Comparison of ENCODE assay signal across 16 cellular contexts in genomic region chr1:231286603-231287002, GRCh38. TPM values are rescaled to one million over a fixed set of nuclear protein-coding genes. Genes with fewer than 3 reads are reported as not detected.
DNase-seq lines count a peak whose midpoint lies in the region; ATAC-seq, FAIRE-seq and TF ChIP-seq lines count a peak whose summit lies in the region.
"Had no signal": no experiment of that assay in that cellular context is flagged by ENCODE, and none has a peak within 500 bp of the region (broad histone marks: within the 10 kb centered on the region; RNA-seq: fewer than 3 reads in every experiment).

No MANE protein-coding gene starts in this region.

- TF ChIP-seq EP300 in GM12878 (IDR thresholded peaks at IDR 0.05; ENCODE audit: borderline replicate concordance in 1 of 2, control insufficient read depth in 1 of 2, low read depth in 2 of 2, low read length in 2 of 2), result no peak

- no peak overlapping the region for H3K4me2 ChIP-seq in Karpas-422 (ENCODE audit: low read depth, low read length, poor library complexity, severe bottlenecking)
- H3K4me2 ChIP-seq in GM12878 (ENCODE audit: control insufficient read depth, insufficient read depth), result no peak overlapping the region
- H3K4me2 ChIP-seq: GM23338 had no signal

- no TSS peak for BruUV-seq in GM12878 (replicated peaks; lab: Mats Ljungman, UMichigan)

- H3K27ac ChIP-seq in Karpas-422 (ENCODE audit: low read length) (no peak overlapping the region), GM12878 (ENCODE audit: control insufficient read depth, insufficient read depth) (no peak overlapping the region)

- TF ChIP-seq POLR2A in GM12878 (IDR thresholded peaks at IDR 0.05; ENCODE audit: low read depth, low read length), result no peak

- H3K4me3 ChIP-seq in Karpas-422 (ENCODE audit: low read length) (no peak overlapping the region), GM12878 (no peak overlapping the region)
- H3K4me3 ChIP-seq: GM23338 had no signal

- TF ChIP-seq RAD21 in GM12878 (IDR thresholded peaks at IDR 0.05; ENCODE audit: insufficient read depth, low read depth, low read length), result no peak

- TF ChIP-seq CTCF in GM12878 (IDR thresholded peaks at IDR 0.05 in 2 of 3, conservative IDR thresholded peaks at IDR 0.05 in 1 of 3; ENCODE audit: control insufficient read depth in 2 of 3, extremely low read depth in 1 of 3, insufficient read depth in 1 of 3, low read depth in 3 of 3, low read length in 3 of 3), result no peak

- peak; percentile 46 for DNase-seq in Karpas-422
- DNase-seq in MV-4-11 (lab: John Stamatoyannopoulos, UW), result peak; percentile 2
- DNase-seq in GM12878 (ENCODE audit: low read depth, low spot score), result no peak
- no peak for DNase-seq in NCI-H2171 treated with DMSO at 0.1 percent for 48 hours (lab: John Stamatoyannopoulos, UW)
- DNase-seq: C1 segment of cervical spinal cord; Caco-2; CD4-positive, alpha-beta memory T cell; DMS153; DND-41; H9 had no signal

- no peaks in the 10 kb centered on the region for H4K20me1 ChIP-seq in Karpas-422 (ENCODE audit: insufficient read depth, low read depth, low read length)
- H4K20me1 ChIP-seq in GM12878 (ENCODE audit: control insufficient read depth, insufficient read depth), result no peaks in the 10 kb centered on the region

- H3K27me3 ChIP-seq in Karpas-422 (ENCODE audit: low read length) (no peaks in the 10 kb centered on the region), GM12878 (replicated peaks in 1 of 2; ENCODE audit: control insufficient read depth in 2 of 2, insufficient read depth in 2 of 2, low read length in 1 of 2) (no peaks in the 10 kb centered on the region)

- RAD21 ChIA-PET in GM12878 (lab: Charles Lee; ENCODE audit: unreplicated experiment), result no interaction called here

- H3K4me1 ChIP-seq in Karpas-422 (ENCODE audit: low read length), result peaks cover 11% of the 10 kb centered on the region
- no peaks in the 10 kb centered on the region for H3K4me1 ChIP-seq in GM12878 (ENCODE audit: control insufficient read depth, insufficient read depth, low read length)
- H3K4me1 ChIP-seq: Caco-2 had no signal

- H3K36me3 ChIP-seq in Karpas-422 (ENCODE audit: insufficient read depth, low read length) (no peaks in the 10 kb centered on the region), GM12878 (ENCODE audit: control insufficient read depth in 2 of 2, insufficient read depth in 2 of 2, low read length in 1 of 2) (no peaks in the 10 kb centered on the region)

- H3K9ac ChIP-seq in Karpas-422 (ENCODE audit: low read length), result no peak overlapping the region
- no peak overlapping the region for H3K9ac ChIP-seq in GM12878 (ENCODE audit: control insufficient read depth, insufficient read depth, low read length)

- ATAC-seq in GM12878 (no peak), esophagus mucosa (no peak), GM19328 (IDR thresholded peaks at IDR 0.05; ENCODE audit: unreplicated experiment) (no peak)
- ATAC-seq: GM23338, HCT116 had no signal

- no peak for FAIRE-seq in GM12878 (lab: Jason Lieb, UNC)
- FAIRE-seq: G401.6, GM18507 had no signal

- CTCF ChIA-PET in GM12878 (lab: Yijun Ruan, JAX), result no interaction called here

- H3K9me3 ChIP-seq in Karpas-422 (ENCODE audit: low read length) (no peaks in the 10 kb centered on the region), GM12878 (replicated peaks; ENCODE audit: control insufficient read depth, insufficient read depth, low read length) (no peaks in the 10 kb centered on the region)
- H3K9me3 ChIP-seq: Caco-2 had no signal

- SMC1A ChIA-PET in GM12878 (lab: Charles Lee; ENCODE audit: uncharacterized antibody, unreplicated experiment), result no interaction called here

- WGBS in GM12878 (ENCODE audit: insufficient coverage, insufficient replicate concordance, low lambda C conversion rate, missing lambda C conversion rate), result 82% methylated on average over 6 of the region's 6 CpGs

- in situ Hi-C loops in GM12878 (cut with MboI), result no loop called here

- POLR2A ChIA-PET in GM12878 (lab: Charles Lee), result no interaction called here

- H3K9me2 ChIP-seq in Karpas-422 (replicated peaks; ENCODE audit: insufficient read depth, low read length), result no peaks in the 10 kb centered on the region

- intact Hi-C loops in GM12878 (cut with micrococcal nuclease; ENCODE audit: unreplicated experiment), result no loop called here

- H3K79me2 ChIP-seq in Karpas-422 (ENCODE audit: low read length), result no peaks in the 10 kb centered on the region
- no peaks in the 10 kb centered on the region for H3K79me2 ChIP-seq in GM12878 (ENCODE audit: control insufficient read depth, insufficient read depth, low read length)

- no peak overlapping the region for H2AFZ ChIP-seq in Karpas-422 (ENCODE audit: low read length)
- H2AFZ ChIP-seq in GM12878 (ENCODE audit: control insufficient read depth, low read depth, low read length), result no peak overlapping the region
- H2AFZ ChIP-seq: GM23338 had no signal

TF ChIP-seq in GM12878, 131 proteins besides CTCF, POLR2A, EP300 and RAD21 (continues in another document):
- no peak for TF ChIP-seq USF1 (IDR thresholded peaks at IDR 0.05; ENCODE audit: borderline replicate concordance, extremely low read length, insufficient read depth, low read depth, low read length)
- TF ChIP-seq SPI1 (IDR thresholded peaks at IDR 0.05; ENCODE audit: borderline replicate concordance, insufficient read depth, low read depth, low read length), result peak; percentile 19; the same call in 1 of the 2 replicates
- no peak for TF ChIP-seq IRF4 (IDR thresholded peaks at IDR 0.05; ENCODE audit: low read depth, low read length)

RNA-seq across cellular contexts. Expression of gene GNPAT, which starts 45.6 kb away (rescaled TPM):
- total RNA-seq in Karpas-422 (2014; rRNA removed; shearing (Covaris generic); ENCODE audit: low replicate concordance), result 32.6 and 36.0 TPM in 2 replicates
- total RNA-seq in GM12878 (2013; cell fraction: nucleolus; rRNA removed), result 60.8 and 60.9 TPM in 2 replicates
- total RNA-seq in GM12878 (2014; rRNA removed) (48.9 and 63.9 TPM in 2 replicates), GM12878 (2014; rRNA removed; fragmentation: Illumina TruSeq; extraction: Trizol) (48.7 and 49.6 TPM in 2 replicates), GM12878 (2021) (37.7 and 44.0 TPM in 2 replicates), esophagus mucosa (20.6 TPM)
- polyA plus RNA-seq in GM12878 (2011; ENCODE audit: low read depth), result 21.6 TPM
- polyA plus RNA-seq in GM12878 (2011; rRNA removed) (57.0 and 83.1 TPM in 2 replicates), GM12878 (2014; fragmentation: Illumina TruSeq; extraction: Trizol) (45.6 and 51.4 TPM in 2 replicates), GM12878 (2014; fragmentation: Nextera tagmentation; extraction: Ambion mirVana) (10 to 100 TPM; 24.0 to 30.1 TPM), GM12878 (2014; rRNA removed) (33.9 and 43.2 TPM in 2 replicates), GM12878 (2016; fragmentation: Nextera tagmentation; extraction: Ambion mirVana) (10 to 100 TPM; 67.9 to 70.6 TPM)
- 23.8 and 26.4 TPM in 2 replicates for polyA plus RNA-seq in GM12878 (2011; cell fraction: cytosol; rRNA removed)
- polyA plus RNA-seq in GM12878 (2011; cell fraction: nucleus; rRNA removed), result 58.7 and 59.0 TPM in 2 replicates
- 21.4 and 32.9 TPM in 2 replicates for polyA plus RNA-seq in GM12878 (2012)
- 37.5 and 43.2 TPM in 2 replicates for polyA minus RNA-seq in GM12878 (2011; rRNA and poly(A)+ RNA removed)
- 12.8 and 17.4 TPM in 2 replicates for polyA minus RNA-seq in GM12878 (2011; cell fraction: cytosol; rRNA and poly(A)+ RNA removed)
- 20.0 and 23.1 TPM in 2 replicates for polyA minus RNA-seq in GM12878 (2011; cell fraction: nucleus; rRNA and poly(A)+ RNA removed)

RNA-seq across cellular contexts. Expression of gene EXOC8, which starts 51.0 kb away (rescaled TPM):
- total RNA-seq in Karpas-422 (2014; rRNA removed; shearing (Covaris generic); ENCODE audit: low replicate concordance), result 12.1 and 12.6 TPM in 2 replicates
- total RNA-seq in GM12878 (2013; cell fraction: nucleolus; rRNA removed), result 12.5 and 13.2 TPM in 2 replicates
- total RNA-seq in GM12878 (2014; rRNA removed) (7.6 and 8.6 TPM in 2 replicates), GM12878 (2014; rRNA removed; fragmentation: Illumina TruSeq; extraction: Trizol) (10.6 and 11.3 TPM in 2 replicates), GM12878 (2021) (11.3 and 11.4 TPM in 2 replicates), esophagus mucosa (7.9 TPM)
- polyA plus RNA-seq in GM12878 (2011; ENCODE audit: low read depth), result 2.9 TPM
- polyA plus RNA-seq in GM12878 (2011; rRNA removed) (5.8 and 7.7 TPM in 2 replicates), GM12878 (2014; fragmentation: Illumina TruSeq; extraction: Trizol) (7.3 and 8.0 TPM in 2 replicates), GM12878 (2014; fragmentation: Nextera tagmentation; extraction: Ambion mirVana) (1 to 10 TPM; 2.0 to 3.2 TPM), GM12878 (2014; rRNA removed) (6.0 and 6.8 TPM in 2 replicates), GM12878 (2016; fragmentation: Nextera tagmentation; extraction: Ambion mirVana) (1 to 10 TPM; 4.2 to 4.4 TPM)
- 3.6 TPM in 2 replicates for polyA plus RNA-seq in GM12878 (2011; cell fraction: cytosol; rRNA removed)
- 6.9 and 8.1 TPM in 2 replicates for polyA plus RNA-seq in GM12878 (2011; cell fraction: nucleus; rRNA removed)
- polyA plus RNA-seq in GM12878 (2012), result 4.8 and 5.0 TPM in 2 replicates
- 10.2 and 11.7 TPM in 2 replicates for polyA minus RNA-seq in GM12878 (2011; rRNA and poly(A)+ RNA removed)
- 4.3 and 4.7 TPM in 2 replicates for polyA minus RNA-seq in GM12878 (2011; cell fraction: cytosol; rRNA and poly(A)+ RNA removed)
- 5.6 and 8.5 TPM in 2 replicates for polyA minus RNA-seq in GM12878 (2011; cell fraction: nucleus; rRNA and poly(A)+ RNA removed)

RNA-seq across cellular contexts. Expression of gene SPRTN, which starts 51.5 kb away (rescaled TPM):
- 17.4 and 18.9 TPM in 2 replicates for total RNA-seq in Karpas-422 (2014; rRNA removed; shearing (Covaris generic); ENCODE audit: low replicate concordance)
- total RNA-seq in GM12878 (2013; cell fraction: nucleolus; rRNA removed), result 22.2 and 24.5 TPM in 2 replicates
- 11.7 and 12.5 TPM in 2 replicates for total RNA-seq in GM12878 (2014; rRNA removed)
- 14.7 and 16.5 TPM in 2 replicates for total RNA-seq in GM12878 (2014; rRNA removed; fragmentation: Illumina TruSeq; extraction: Trizol)
- total RNA-seq in GM12878 (2021), result 11.9 and 12.1 TPM in 2 replicates
- 2.1 TPM for polyA plus RNA-seq in GM12878 (2011; ENCODE audit: low read depth)
- 7.1 and 7.2 TPM in 2 replicates for polyA plus RNA-seq in GM12878 (2011; rRNA removed)
- 6.2 and 7.9 TPM in 2 replicates for polyA plus RNA-seq in GM12878 (2011; cell fraction: cytosol; rRNA removed)
- polyA plus RNA-seq in GM12878 (2011; cell fraction: nucleus; rRNA removed), result 7.3 and 10.9 TPM in 2 replicates
- 3.3 and 3.4 TPM in 2 replicates for polyA plus RNA-seq in GM12878 (2012)
- polyA plus RNA-seq in GM12878 (2014; fragmentation: Illumina TruSeq; extraction: Trizol), result 9.6 and 11.1 TPM in 2 replicates
- polyA plus RNA-seq in GM12878 (2014; fragmentation: Nextera tagmentation; extraction: Ambion mirVana), result 1 to 10 TPM; 4.4 to 5.9 TPM
- 7.2 and 12.2 TPM in 2 replicates for polyA plus RNA-seq in GM12878 (2014; rRNA removed)
- polyA plus RNA-seq in GM12878 (2016; fragmentation: Nextera tagmentation; extraction: Ambion mirVana), result 10 to 100 TPM; 12.8 to 13.9 TPM
- 10.4 and 15.3 TPM in 2 replicates for polyA minus RNA-seq in GM12878 (2011; rRNA and poly(A)+ RNA removed)
- 5.1 and 5.5 TPM in 2 replicates for polyA minus RNA-seq in GM12878 (2011; cell fraction: cytosol; rRNA and poly(A)+ RNA removed)
- 13.4 and 24.7 TPM in 2 replicates for polyA minus RNA-seq in GM12878 (2011; cell fraction: nucleus; rRNA and poly(A)+ RNA removed)
- 7.6 TPM for total RNA-seq in esophagus mucosa

Comparison
In these comparisons a context has a peak if more than half of its experiments do, and no peak if none do; other contexts are left out.
1. DNase-seq: peak in Karpas-422 (single experiment) and MV-4-11 (single experiment); none in GM12878 (single experiment) and NCI-H2171 treated with DMSO at 0.1 percent for 48 hours (single experiment).